ENCODE assay signal across 23 cellular contexts in genomic region chr6:24710519-24711303, GRCh38. TPM values are rescaled to one million over a fixed set of nuclear protein-coding genes. Genes with fewer than 3 reads are reported as not detected.
DNase-seq lines count a peak whose midpoint lies in the region; ATAC-seq and TF ChIP-seq lines count a peak whose summit lies in the region.
"Had no signal": no experiment of that assay in that cellular context is flagged by ENCODE, and none has a peak within 500 bp of the region (broad histone marks: within the 10 kb centered on the region; RNA-seq: fewer than 3 reads in every experiment).

No MANE protein-coding gene starts in this region.

- no peaks in the 10 kb centered on the region for H3K27me3 Mint-ChIP-seq in Calu3 (ENCODE audit: unreplicated experiment)
- no peaks in the 10 kb centered on the region for H3K27me3 Mint-ChIP-seq in activated naive CD8-positive, alpha-beta T cell treated with anti-CD3 and anti-CD28 coated beads, Interleukin-2, amount 10 ng/mL, durations not matched to agents 7 days and 5 days
- no peaks in the 10 kb centered on the region for H3K27me3 Mint-ChIP-seq in naive thymus-derived CD8-positive, alpha-beta T cell
- H3K27me3 Mint-ChIP-seq: dendritic cell treated with granulocyte-macrophage colony-stimulating factor and Interleukin-4, amounts not matched to agents 40 ng/mL and 50 ng/mL, for 4 days had no signal

- no peak overlapping the region for H3K4me3 Mint-ChIP-seq in Calu3 (ENCODE audit: low read depth, unreplicated experiment)
- peak overlapping the region; percentile 57 for H3K4me3 Mint-ChIP-seq in activated naive CD8-positive, alpha-beta T cell treated with anti-CD3 and anti-CD28 coated beads, Interleukin-2, amount 10 ng/mL, durations not matched to agents 7 days and 5 days
- H3K4me3 Mint-ChIP-seq in naive thymus-derived CD8-positive, alpha-beta T cell, result peak overlapping the region in 7 of 10 donors; percentile 16 to 81 (median 40)
- H3K4me3 Mint-ChIP-seq: dendritic cell treated with granulocyte-macrophage colony-stimulating factor and Interleukin-4, amounts not matched to agents 40 ng/mL and 50 ng/mL, for 4 days; H9 had no signal

- ATAC-seq in activated naive CD8-positive, alpha-beta T cell treated with anti-CD3 and anti-CD28 coated beads, Interleukin-2, amount 10 ng/mL, durations not matched to agents 7 days and 5 days (ENCODE audit: low read depth), result no peak
- ATAC-seq in naive thymus-derived CD8-positive, alpha-beta T cell, result peak in 1 of 2 donors; percentile 18
- ATAC-seq: activated CD4-positive, CD25-positive, alpha-beta regulatory T cell treated with anti-CD3 and anti-CD28 coated beads, Interleukin-2, amount 50 U/mL, for 24 hours; Panc1; pancreas had no signal

- H3K27me3 ChIP-seq in spleen (replicated peaks in 1 of 7), result no peaks in the 10 kb centered on the region
- H3K27me3 ChIP-seq: brain microvascular endothelial cell, hepatocyte, pancreas had no signal

- CTCF ChIA-PET in Calu3 (lab: Charles Lee), result interaction anchor here (0.8 kb wide), 1 partner anchor 130 kb away, joined by 3 read pairs; no protein-coding TSS in a partner anchor

- no peak for TF ChIP-seq CTCF in Calu3 (IDR thresholded peaks at IDR 0.05; ENCODE audit: unreplicated experiment)
- TF ChIP-seq CTCF in spleen (IDR thresholded peaks at IDR 0.05 in 8 of 11, conservative IDR thresholded peaks at IDR 0.05 in 3 of 11), result no peak

- WGBS in spleen, 5 donors, result 93 to 96% (median 94%) methylated on average over 10 of the region's 10 CpGs

- no peak overlapping the region for H3K4me3 ChIP-seq in spleen
- H3K4me3 ChIP-seq: hepatocyte, lung, pancreas had no signal

- H3K36me3 Mint-ChIP-seq in Calu3 (ENCODE audit: insufficient read depth, unreplicated experiment), result peaks cover 96% of the 10 kb centered on the region
- peaks cover 52% of the 10 kb centered on the region for H3K36me3 Mint-ChIP-seq in activated naive CD8-positive, alpha-beta T cell treated with anti-CD3 and anti-CD28 coated beads, Interleukin-2, amount 10 ng/mL, durations not matched to agents 7 days and 5 days
- H3K36me3 Mint-ChIP-seq in naive thymus-derived CD8-positive, alpha-beta T cell, result peaks cover 3 to 96% (median 28%) of the 10 kb centered on the region in 3 donors

- peaks cover 24 to 95% (median 71%) of the 10 kb centered on the region in 6 donors for H3K4me1 ChIP-seq in spleen

- no TSS peak for BruUV-seq in Calu3 (replicated peaks; lab: Mats Ljungman, UMichigan)

- no peak for TF ChIP-seq POLR2A in spleen (IDR thresholded peaks at IDR 0.05)

- H3K9me3 Mint-ChIP-seq in Calu3 (ENCODE audit: low read depth, unreplicated experiment), result no peaks in the 10 kb centered on the region
- no peaks in the 10 kb centered on the region for H3K9me3 Mint-ChIP-seq in activated naive CD8-positive, alpha-beta T cell treated with anti-CD3 and anti-CD28 coated beads, Interleukin-2, amount 10 ng/mL, durations not matched to agents 7 days and 5 days
- H3K9me3 Mint-ChIP-seq in naive thymus-derived CD8-positive, alpha-beta T cell, result no peaks in the 10 kb centered on the region
- H3K9me3 Mint-ChIP-seq: dendritic cell treated with granulocyte-macrophage colony-stimulating factor and Interleukin-4, amounts not matched to agents 40 ng/mL and 50 ng/mL, for 4 days; H9 had no signal

- H3K9me3 ChIP-seq in spleen, result no peaks in the 10 kb centered on the region
- H3K9me3 ChIP-seq: pancreas had no signal

- DNase-seq in NCI-H82 (lab: John Stamatoyannopoulos, UW) (peak; percentile 24), NCI-H82 treated with DMSO at 0.1 percent for 48 hours (lab: John Stamatoyannopoulos, UW; ENCODE audit: unreplicated experiment) (no peak), Calu3 (no peak), superior temporal gyrus (ENCODE audit: extremely low spot score) (no peak), spleen (no peak), DMS153 (lab: John Stamatoyannopoulos, UW) (no peak)
- DNase-seq in activated naive CD8-positive, alpha-beta T cell treated with anti-CD3 and anti-CD28 coated beads, Interleukin-2, amount 10 ng/mL, durations not matched to agents 7 days and 5 days, result no peak
- DNase-seq in naive thymus-derived CD8-positive, alpha-beta T cell, result no peak
- DNase-seq: brain microvascular endothelial cell; DMS 273 treated with DMSO at 0.1 percent for 48 hours; GF-D8; H9; NCI-H1436 treated with DMSO at 0.1 percent for 48 hours; NCI-H748 treated with DMSO at 0.1 percent for 48 hours; pancreas; stimulated activated CD4-positive, alpha-beta T cell treated with anti-CD3 and anti-CD28 coated beads, Interleukin-1b, Interleukin-23, amount 100 ng/mL, for 48 hours; T1000 had no signal

- POLR2A ChIA-PET in activated naive CD8-positive, alpha-beta T cell treated with anti-CD3 and anti-CD28 coated beads, Interleukin-2, amount 10 ng/mL, durations not matched to agents 7 days and 5 days (lab: Charles Lee), result no interaction called here
- POLR2A ChIA-PET in naive thymus-derived CD8-positive, alpha-beta T cell (lab: Charles Lee), result interaction anchor here (1.5 kb wide), 1 partner anchor 9 kb away, joined by 4 read pairs; no protein-coding TSS in a partner anchor

- peak overlapping the region; percentile 53 for H3K27ac Mint-ChIP-seq in Calu3 (ENCODE audit: unreplicated experiment)
- H3K27ac Mint-ChIP-seq in activated naive CD8-positive, alpha-beta T cell treated with anti-CD3 and anti-CD28 coated beads, Interleukin-2, amount 10 ng/mL, durations not matched to agents 7 days and 5 days, result peak overlapping the region; percentile 64
- peak overlapping the region; percentile 48 to 89 (median 76) for H3K27ac Mint-ChIP-seq in naive thymus-derived CD8-positive, alpha-beta T cell
- H3K27ac Mint-ChIP-seq: dendritic cell treated with granulocyte-macrophage colony-stimulating factor and Interleukin-4, amounts not matched to agents 40 ng/mL and 50 ng/mL, for 4 days had no signal

- peaks cover 0 to 100% (median 97%) of the 10 kb centered on the region in 6 donors for H3K36me3 ChIP-seq in spleen

- intact Hi-C loops in Calu3 (cut with micrococcal nuclease; ENCODE audit: unreplicated experiment), result no loop called here
- intact Hi-C loops in spleen (cut with DNase I; ENCODE audit: low total_unique reads), result no loop called here

- H3K4me1 Mint-ChIP-seq in Calu3 (ENCODE audit: low read depth, unreplicated experiment), result peaks cover 33% of the 10 kb centered on the region
- peaks cover 40% of the 10 kb centered on the region for H3K4me1 Mint-ChIP-seq in activated naive CD8-positive, alpha-beta T cell treated with anti-CD3 and anti-CD28 coated beads, Interleukin-2, amount 10 ng/mL, durations not matched to agents 7 days and 5 days
- peaks cover 14 to 62% (median 59%) of the 10 kb centered on the region in 4 donors for H3K4me1 Mint-ChIP-seq in naive thymus-derived CD8-positive, alpha-beta T cell
- H3K4me1 Mint-ChIP-seq: H9 had no signal

- H3K27ac ChIP-seq in spleen, result peak overlapping the region in 1 of 8 donors; percentile 35
- H3K27ac ChIP-seq: 22Rv1, brain microvascular endothelial cell, hepatocyte, pancreas had no signal

RNA-seq across cellular contexts. Expression of gene C6orf62, which starts 8.2 kb away (rescaled TPM):
- total RNA-seq in Calu3 (2022) (334 and 370 TPM in 2 replicates), spleen (100 to 1,000 TPM; 129 to 193 (median 146) TPM)
- 100 to 1,000 TPM; 161 to 166 TPM for total RNA-seq in activated naive CD8-positive, alpha-beta T cell treated with anti-CD3 and anti-CD28 coated beads, Interleukin-2, amount 10 ng/mL, durations not matched to agents 7 days and 5 days
- total RNA-seq in naive thymus-derived CD8-positive, alpha-beta T cell, result 100 to 1,000 TPM; 188 to 190 TPM
- polyA plus RNA-seq in naive thymus-derived CD8-positive, alpha-beta T cell, result 100 to 1,000 TPM in 2 of 3 donors, 10 to 100 TPM in 1; 81.5 to 126 (median 101) TPM
- polyA plus RNA-seq in spleen, result 10 to 100 TPM; 75.5 to 87.3 (median 78.6) TPM

RNA-seq across cellular contexts. Expression of gene ACOT13, which starts 43.8 kb away (rescaled TPM):
- total RNA-seq in Calu3 (2022), result 74.5 and 78.9 TPM in 2 replicates
- total RNA-seq in activated naive CD8-positive, alpha-beta T cell treated with anti-CD3 and anti-CD28 coated beads, Interleukin-2, amount 10 ng/mL, durations not matched to agents 7 days and 5 days, result 10 to 100 TPM; 16.6 to 20.6 TPM
- 10 to 100 TPM; 10.8 to 11.0 TPM for total RNA-seq in naive thymus-derived CD8-positive, alpha-beta T cell
- polyA plus RNA-seq in naive thymus-derived CD8-positive, alpha-beta T cell, result 10 to 100 TPM; 16.5 to 19.0 (median 16.5) TPM
- total RNA-seq in spleen, result 10 to 100 TPM in 4 of 7 donors, 1 to 10 TPM in 3; 3.5 to 14.2 (median 11.4) TPM
- 10 to 100 TPM; 12.2 to 18.6 (median 14.2) TPM for polyA plus RNA-seq in spleen

RNA-seq across cellular contexts. Expression of gene TDP2, which starts 44.0 kb away (rescaled TPM):
- total RNA-seq in Calu3 (2022), result 71.7 and 72.9 TPM in 2 replicates
- 10 to 100 TPM; 48.9 to 54.5 TPM for total RNA-seq in activated naive CD8-positive, alpha-beta T cell treated with anti-CD3 and anti-CD28 coated beads, Interleukin-2, amount 10 ng/mL, durations not matched to agents 7 days and 5 days
- total RNA-seq in naive thymus-derived CD8-positive, alpha-beta T cell, result 10 to 100 TPM; 74.7 to 76.6 TPM
- polyA plus RNA-seq in naive thymus-derived CD8-positive, alpha-beta T cell, result 10 to 100 TPM; 37.9 to 49.1 (median 44.5) TPM
- total RNA-seq in spleen, result 10 to 100 TPM; 42.9 to 61.7 (median 46.7) TPM
- polyA plus RNA-seq in spleen, result 10 to 100 TPM; 36.0 to 43.7 (median 38.4) TPM
